In the genomic region with DNA sequence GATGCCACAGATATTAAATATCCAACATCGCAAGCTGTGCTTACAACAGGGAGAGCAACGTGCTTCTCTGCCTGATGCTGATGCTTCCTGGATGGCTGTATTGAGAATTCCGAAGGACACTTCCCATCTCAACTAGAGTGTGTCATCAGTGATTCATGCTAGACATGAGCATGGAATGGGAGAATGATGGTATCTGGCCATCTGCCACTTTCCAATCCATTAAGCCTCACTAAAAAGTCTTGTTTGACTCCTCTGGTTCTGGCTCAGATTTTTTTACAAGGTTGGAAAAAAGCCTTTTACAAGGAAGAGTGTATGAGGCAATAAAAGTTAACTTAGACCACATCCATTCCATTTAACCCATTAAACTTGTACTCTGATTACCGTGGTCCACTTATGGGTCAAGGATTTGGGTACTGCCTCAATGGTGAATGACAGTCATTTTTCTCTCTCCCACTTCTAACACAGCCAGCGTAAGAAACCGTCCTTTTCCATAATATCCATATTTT, we compare ENCODE assay signal across 1 cellular context.
TF ChIP-seq lines count a peak whose summit lies in the region.

No MANE protein-coding gene starts in this region.

TF ChIP-seq in HEK293, 187 proteins besides CTCF, POLR2A, EP300 and RAD21 (continued from another document and continues in another):
- TF ChIP-seq, protein P1, sequence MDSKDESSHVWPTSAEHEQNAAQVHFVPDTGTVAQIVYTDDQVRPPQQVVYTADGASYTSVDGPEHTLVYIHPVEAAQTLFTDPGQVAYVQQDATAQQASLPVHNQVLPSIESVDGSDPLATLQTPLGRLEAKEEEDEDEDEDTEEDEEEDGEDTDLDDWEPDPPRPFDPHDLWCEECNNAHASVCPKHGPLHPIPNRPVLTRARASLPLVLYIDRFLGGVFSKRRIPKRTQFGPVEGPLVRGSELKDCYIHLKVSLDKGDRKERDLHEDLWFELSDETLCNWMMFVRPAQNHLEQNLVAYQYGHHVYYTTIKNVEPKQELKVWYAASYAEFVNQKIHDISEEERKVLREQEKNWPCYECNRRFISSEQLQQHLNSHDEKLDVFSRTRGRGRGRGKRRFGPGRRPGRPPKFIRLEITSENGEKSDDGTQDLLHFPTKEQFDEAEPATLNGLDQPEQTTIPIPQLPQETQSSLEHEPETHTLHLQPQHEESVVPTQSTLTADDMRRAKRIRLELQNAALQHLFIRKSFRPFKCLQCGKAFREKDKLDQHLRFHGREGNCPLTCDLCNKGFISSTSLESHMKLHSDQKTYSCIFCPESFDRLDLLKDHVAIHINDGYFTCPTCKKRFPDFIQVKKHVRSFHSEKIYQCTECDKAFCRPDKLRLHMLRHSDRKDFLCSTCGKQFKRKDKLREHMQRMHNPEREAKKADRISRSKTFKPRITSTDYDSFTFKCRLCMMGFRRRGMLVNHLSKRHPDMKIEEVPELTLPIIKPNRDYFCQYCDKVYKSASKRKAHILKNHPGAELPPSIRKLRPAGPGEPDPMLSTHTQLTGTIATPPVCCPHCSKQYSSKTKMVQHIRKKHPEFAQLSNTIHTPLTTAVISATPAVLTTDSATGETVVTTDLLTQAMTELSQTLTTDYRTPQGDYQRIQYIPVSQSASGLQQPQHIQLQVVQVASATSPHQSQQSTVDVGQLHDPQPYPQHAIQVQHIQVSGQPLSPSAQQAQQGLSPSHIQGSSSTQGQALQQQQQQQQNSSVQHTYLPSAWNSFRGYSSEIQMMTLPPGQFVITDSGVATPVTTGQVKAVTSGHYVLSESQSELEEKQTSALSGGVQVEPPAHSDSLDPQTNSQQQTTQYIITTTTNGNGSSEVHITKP (tag by site-specific recombination; IDR thresholded peaks at IDR 0.05), result peak; percentile 57
- TF ChIP-seq MEIS1 (CRISPR knock-in tag; IDR thresholded peaks at IDR 0.05; ENCODE audit: borderline replicate concordance) (no peak), ZNF292 (tag by site-specific recombination; IDR thresholded peaks at IDR 0.05; ENCODE audit: borderline replicate concordance, low read depth) (no peak), WT1 (tag by site-specific recombination; IDR thresholded peaks at IDR 0.05) (peak; percentile 79), ZNF670 (tag by site-specific recombination; IDR thresholded peaks at IDR 0.05; ENCODE audit: low read depth) (no peak), OVOL3 (tag by site-specific recombination; IDR thresholded peaks at IDR 0.05) (peak; percentile 87), ZBTB17 (tag by site-specific recombination; IDR thresholded peaks at IDR 0.05) (peak; percentile 98), ZNF48 (tag by site-specific recombination; IDR thresholded peaks at IDR 0.05) (no peak), ZNF121 (tag by site-specific recombination; IDR thresholded peaks at IDR 0.05) (no peak), SETDB1 (IDR thresholded peaks at IDR 0.05; ENCODE audit: insufficient read length, low read length) (no peak), ZNF266 (tag by site-specific recombination; IDR thresholded peaks at IDR 0.05; ENCODE audit: low read depth) (no peak), ZNF660 (tag by site-specific recombination; IDR thresholded peaks at IDR 0.05) (peak; percentile 100), ZFHX2 (tag by site-specific recombination; conservative IDR thresholded peaks at IDR 0.05) (no peak), ZNF133 (tag by site-specific recombination; IDR thresholded peaks at IDR 0.05) (no peak), ZNF596 (tag by site-specific recombination; IDR thresholded peaks at IDR 0.05) (peak; percentile 14; the same call in 1 of the 2 replicates), ZNF211 (tag by site-specific recombination; IDR thresholded peaks at IDR 0.05; ENCODE audit: low read depth) (no peak), ZBTB1 (tag by site-specific recombination; IDR thresholded peaks at IDR 0.05) (peak; percentile 54; the same call in 1 of the 2 replicates), RBAK (tag by site-specific recombination; IDR thresholded peaks at IDR 0.05) (no peak), ZNF548 (tag by site-specific recombination; IDR thresholded peaks at IDR 0.05) (no peak), ZNF626 (tag by site-specific recombination; IDR thresholded peaks at IDR 0.05) (no peak), KLF10 (tag by site-specific recombination; IDR thresholded peaks at IDR 0.05) (peak; percentile 50), ZNF623 (tag by site-specific recombination; IDR thresholded peaks at IDR 0.05) (no peak), ZNF366 (tag by site-specific recombination; conservative IDR thresholded peaks at IDR 0.05) (peak; percentile 90), ZNF510 (tag by site-specific recombination; IDR thresholded peaks at IDR 0.05; ENCODE audit: insufficient replicate concordance) (peak; percentile 4), ZNF391 (tag by site-specific recombination; IDR thresholded peaks at IDR 0.05; ENCODE audit: borderline replicate concordance, low read depth) (peak; percentile 88; the same call in 1 of the 2 replicates), ZNF140 (tag by site-specific recombination; IDR thresholded peaks at IDR 0.05) (no peak), MZF1 (tag by site-specific recombination; IDR thresholded peaks at IDR 0.05; ENCODE audit: borderline replicate concordance) (peak; percentile 86), GFI1B (tag by site-specific recombination; IDR thresholded peaks at IDR 0.05) (peak; percentile 84), ZNF311 (tag by site-specific recombination; IDR thresholded peaks at IDR 0.05; ENCODE audit: borderline replicate concordance) (no peak), ZBTB21 (tag by site-specific recombination; IDR thresholded peaks at IDR 0.05) (peak; percentile 78), ZNF776 (tag by site-specific recombination; IDR thresholded peaks at IDR 0.05; ENCODE audit: borderline replicate concordance) (no peak), ZNF610 (tag by site-specific recombination; IDR thresholded peaks at IDR 0.05; ENCODE audit: borderline replicate concordance) (peak; percentile 84), ZNF132 (tag by site-specific recombination; IDR thresholded peaks at IDR 0.05; ENCODE audit: borderline replicate concordance) (no peak), ZNF416 (tag by site-specific recombination; IDR thresholded peaks at IDR 0.05) (no peak), ZNF157 (tag by site-specific recombination; IDR thresholded peaks at IDR 0.05) (no peak), REPIN1 (tag by site-specific recombination; IDR thresholded peaks at IDR 0.05; ENCODE audit: low read depth) (no peak), ZNF785 (tag by site-specific recombination; IDR thresholded peaks at IDR 0.05) (no peak), ZNF654 (tag by site-specific recombination; IDR thresholded peaks at IDR 0.05; ENCODE audit: low read depth) (no peak; the same call in 1 of the 2 replicates), YY2 (tag by site-specific recombination; IDR thresholded peaks at IDR 0.05) (no peak), ZNF138 (tag by site-specific recombination; IDR thresholded peaks at IDR 0.05; ENCODE audit: borderline replicate concordance) (no peak), ZNF16 (tag by site-specific recombination; IDR thresholded peaks at IDR 0.05; ENCODE audit: low read depth) (no peak), ZXDB (tag by site-specific recombination; IDR thresholded peaks at IDR 0.05) (peak; percentile 75), ZNF677 (tag by site-specific recombination; IDR thresholded peaks at IDR 0.05) (peak; percentile 62), ZNF223 (tag by site-specific recombination; IDR thresholded peaks at IDR 0.05) (no peak)
- TF ChIP-seq, protein P2, sequence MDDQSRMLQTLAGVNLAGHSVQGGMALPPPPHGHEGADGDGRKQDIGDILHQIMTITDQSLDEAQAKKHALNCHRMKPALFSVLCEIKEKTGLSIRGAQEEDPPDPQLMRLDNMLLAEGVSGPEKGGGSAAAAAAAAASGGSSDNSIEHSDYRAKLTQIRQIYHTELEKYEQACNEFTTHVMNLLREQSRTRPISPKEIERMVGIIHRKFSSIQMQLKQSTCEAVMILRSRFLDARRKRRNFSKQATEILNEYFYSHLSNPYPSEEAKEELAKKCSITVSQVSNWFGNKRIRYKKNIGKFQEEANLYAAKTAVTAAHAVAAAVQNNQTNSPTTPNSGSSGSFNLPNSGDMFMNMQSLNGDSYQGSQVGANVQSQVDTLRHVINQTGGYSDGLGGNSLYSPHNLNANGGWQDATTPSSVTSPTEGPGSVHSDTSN (CRISPR knock-in tag; IDR thresholded peaks at IDR 0.05), result no peak
- TF ChIP-seq, protein P3, sequence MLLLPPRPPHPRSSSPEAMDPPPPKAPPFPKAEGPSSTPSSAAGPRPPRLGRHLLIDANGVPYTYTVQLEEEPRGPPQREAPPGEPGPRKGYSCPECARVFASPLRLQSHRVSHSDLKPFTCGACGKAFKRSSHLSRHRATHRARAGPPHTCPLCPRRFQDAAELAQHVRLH (tag by site-specific recombination; IDR thresholded peaks at IDR 0.05), result peak; percentile 97
- TF ChIP-seq, protein P4, sequence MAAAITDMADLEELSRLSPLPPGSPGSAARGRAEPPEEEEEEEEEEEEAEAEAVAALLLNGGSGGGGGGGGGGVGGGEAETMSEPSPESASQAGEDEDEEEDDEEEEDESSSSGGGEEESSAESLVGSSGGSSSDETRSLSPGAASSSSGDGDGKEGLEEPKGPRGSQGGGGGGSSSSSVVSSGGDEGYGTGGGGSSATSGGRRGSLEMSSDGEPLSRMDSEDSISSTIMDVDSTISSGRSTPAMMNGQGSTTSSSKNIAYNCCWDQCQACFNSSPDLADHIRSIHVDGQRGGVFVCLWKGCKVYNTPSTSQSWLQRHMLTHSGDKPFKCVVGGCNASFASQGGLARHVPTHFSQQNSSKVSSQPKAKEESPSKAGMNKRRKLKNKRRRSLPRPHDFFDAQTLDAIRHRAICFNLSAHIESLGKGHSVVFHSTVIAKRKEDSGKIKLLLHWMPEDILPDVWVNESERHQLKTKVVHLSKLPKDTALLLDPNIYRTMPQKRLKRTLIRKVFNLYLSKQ (tag by site-specific recombination; IDR thresholded peaks at IDR 0.05; ENCODE audit: borderline replicate concordance), result no peak
- TF ChIP-seq, protein P5, sequence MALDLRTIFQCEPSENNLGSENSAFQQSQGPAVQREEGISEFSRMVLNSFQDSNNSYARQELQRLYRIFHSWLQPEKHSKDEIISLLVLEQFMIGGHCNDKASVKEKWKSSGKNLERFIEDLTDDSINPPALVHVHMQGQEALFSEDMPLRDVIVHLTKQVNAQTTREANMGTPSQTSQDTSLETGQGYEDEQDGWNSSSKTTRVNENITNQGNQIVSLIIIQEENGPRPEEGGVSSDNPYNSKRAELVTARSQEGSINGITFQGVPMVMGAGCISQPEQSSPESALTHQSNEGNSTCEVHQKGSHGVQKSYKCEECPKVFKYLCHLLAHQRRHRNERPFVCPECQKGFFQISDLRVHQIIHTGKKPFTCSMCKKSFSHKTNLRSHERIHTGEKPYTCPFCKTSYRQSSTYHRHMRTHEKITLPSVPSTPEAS (tag by site-specific recombination; IDR thresholded peaks at IDR 0.05), result no peak; the same call in 1 of the 2 replicates
- TF ChIP-seq, protein P6, sequence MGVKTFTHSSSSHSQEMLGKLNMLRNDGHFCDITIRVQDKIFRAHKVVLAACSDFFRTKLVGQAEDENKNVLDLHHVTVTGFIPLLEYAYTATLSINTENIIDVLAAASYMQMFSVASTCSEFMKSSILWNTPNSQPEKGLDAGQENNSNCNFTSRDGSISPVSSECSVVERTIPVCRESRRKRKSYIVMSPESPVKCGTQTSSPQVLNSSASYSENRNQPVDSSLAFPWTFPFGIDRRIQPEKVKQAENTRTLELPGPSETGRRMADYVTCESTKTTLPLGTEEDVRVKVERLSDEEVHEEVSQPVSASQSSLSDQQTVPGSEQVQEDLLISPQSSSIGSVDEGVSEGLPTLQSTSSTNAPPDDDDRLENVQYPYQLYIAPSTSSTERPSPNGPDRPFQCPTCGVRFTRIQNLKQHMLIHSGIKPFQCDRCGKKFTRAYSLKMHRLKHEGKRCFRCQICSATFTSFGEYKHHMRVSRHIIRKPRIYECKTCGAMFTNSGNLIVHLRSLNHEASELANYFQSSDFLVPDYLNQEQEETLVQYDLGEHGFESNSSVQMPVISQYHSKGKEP (tag by site-specific recombination; IDR thresholded peaks at IDR 0.05), result peak; percentile 80
- TF ChIP-seq, protein P7, sequence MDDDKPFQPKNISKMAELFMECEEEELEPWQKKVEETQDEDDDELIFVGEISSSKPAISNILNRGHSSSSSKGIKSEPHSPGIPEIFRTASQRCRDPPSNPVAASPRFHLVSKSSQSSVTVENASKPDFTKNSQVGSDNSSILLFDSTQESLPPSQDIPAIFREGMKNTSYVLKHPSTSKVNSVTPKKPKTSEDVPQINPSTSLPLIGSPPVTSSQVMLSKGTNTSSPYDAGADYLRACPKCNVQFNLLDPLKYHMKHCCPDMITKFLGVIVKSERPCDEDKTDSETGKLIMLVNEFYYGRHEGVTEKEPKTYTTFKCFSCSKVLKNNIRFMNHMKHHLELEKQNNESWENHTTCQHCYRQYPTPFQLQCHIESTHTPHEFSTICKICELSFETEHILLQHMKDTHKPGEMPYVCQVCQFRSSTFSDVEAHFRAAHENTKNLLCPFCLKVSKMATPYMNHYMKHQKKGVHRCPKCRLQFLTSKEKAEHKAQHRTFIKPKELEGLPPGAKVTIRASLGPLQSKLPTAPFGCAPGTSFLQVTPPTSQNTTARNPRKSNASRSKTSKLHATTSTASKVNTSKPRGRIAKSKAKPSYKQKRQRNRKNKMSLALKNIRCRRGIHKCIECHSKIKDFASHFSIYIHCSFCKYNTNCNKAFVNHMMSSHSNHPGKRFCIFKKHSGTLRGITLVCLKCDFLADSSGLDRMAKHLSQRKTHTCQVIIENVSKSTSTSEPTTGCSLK (tag by site-specific recombination; IDR thresholded peaks at IDR 0.05), result no peak
- TF ChIP-seq, protein P8, sequence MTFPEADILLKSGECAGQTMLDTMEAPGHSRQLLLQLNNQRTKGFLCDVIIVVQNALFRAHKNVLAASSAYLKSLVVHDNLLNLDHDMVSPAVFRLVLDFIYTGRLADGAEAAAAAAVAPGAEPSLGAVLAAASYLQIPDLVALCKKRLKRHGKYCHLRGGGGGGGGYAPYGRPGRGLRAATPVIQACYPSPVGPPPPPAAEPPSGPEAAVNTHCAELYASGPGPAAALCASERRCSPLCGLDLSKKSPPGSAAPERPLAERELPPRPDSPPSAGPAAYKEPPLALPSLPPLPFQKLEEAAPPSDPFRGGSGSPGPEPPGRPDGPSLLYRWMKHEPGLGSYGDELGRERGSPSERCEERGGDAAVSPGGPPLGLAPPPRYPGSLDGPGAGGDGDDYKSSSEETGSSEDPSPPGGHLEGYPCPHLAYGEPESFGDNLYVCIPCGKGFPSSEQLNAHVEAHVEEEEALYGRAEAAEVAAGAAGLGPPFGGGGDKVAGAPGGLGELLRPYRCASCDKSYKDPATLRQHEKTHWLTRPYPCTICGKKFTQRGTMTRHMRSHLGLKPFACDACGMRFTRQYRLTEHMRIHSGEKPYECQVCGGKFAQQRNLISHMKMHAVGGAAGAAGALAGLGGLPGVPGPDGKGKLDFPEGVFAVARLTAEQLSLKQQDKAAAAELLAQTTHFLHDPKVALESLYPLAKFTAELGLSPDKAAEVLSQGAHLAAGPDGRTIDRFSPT (tag by site-specific recombination; IDR thresholded peaks at IDR 0.05), result peak; percentile 91
- TF ChIP-seq, protein P9, sequence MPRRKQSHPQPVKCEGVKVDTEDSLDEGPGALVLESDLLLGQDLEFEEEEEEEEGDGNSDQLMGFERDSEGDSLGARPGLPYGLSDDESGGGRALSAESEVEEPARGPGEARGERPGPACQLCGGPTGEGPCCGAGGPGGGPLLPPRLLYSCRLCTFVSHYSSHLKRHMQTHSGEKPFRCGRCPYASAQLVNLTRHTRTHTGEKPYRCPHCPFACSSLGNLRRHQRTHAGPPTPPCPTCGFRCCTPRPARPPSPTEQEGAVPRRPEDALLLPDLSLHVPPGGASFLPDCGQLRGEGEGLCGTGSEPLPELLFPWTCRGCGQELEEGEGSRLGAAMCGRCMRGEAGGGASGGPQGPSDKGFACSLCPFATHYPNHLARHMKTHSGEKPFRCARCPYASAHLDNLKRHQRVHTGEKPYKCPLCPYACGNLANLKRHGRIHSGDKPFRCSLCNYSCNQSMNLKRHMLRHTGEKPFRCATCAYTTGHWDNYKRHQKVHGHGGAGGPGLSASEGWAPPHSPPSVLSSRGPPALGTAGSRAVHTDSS (tag by site-specific recombination; IDR thresholded peaks at IDR 0.05), result 0 out of 2 replicates have a peak, but pooled peaks have one; percentile 29
